In the genomic region with DNA sequence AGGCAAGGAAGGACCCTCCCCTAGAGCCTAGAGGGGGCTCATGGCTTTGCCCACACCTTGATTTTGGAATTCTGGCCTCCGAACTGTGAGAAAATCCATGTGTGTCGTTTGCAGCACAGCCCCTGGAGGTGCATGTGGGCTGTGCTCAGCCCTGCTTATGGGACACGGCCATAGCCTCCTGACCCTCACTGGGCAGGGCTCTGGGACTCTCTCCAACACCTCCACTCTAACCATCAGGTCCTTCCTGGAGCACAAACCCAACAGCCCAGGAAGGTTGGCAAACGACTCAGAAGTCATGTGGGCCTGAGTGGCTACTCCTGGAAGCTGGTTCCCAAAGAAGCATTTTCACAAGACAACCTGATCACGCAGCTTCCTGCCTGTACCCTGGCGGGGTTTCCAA, we compare ENCODE assay signal across 17 cellular contexts.
"Had no signal": no experiment of that assay in that cellular context is flagged by ENCODE, and none has a peak within 500 bp of the region (broad histone marks: within the 10 kb centered on the region; RNA-seq: fewer than 3 reads in every experiment).

No MANE protein-coding gene starts in this region.

- H3K36me3 ChIP-seq: cardiac muscle cell, colonic mucosa, heart right ventricle, neutrophil, tibial nerve had no signal

- H3K9me3 ChIP-seq: colonic mucosa, neutrophil had no signal

- H3K27ac ChIP-seq: cardiac muscle cell, colonic mucosa, heart right ventricle, neutrophil, tibial nerve had no signal

- H3K27me3 ChIP-seq: cardiac muscle cell, colonic mucosa, neutrophil, tibial nerve had no signal

- DNase-seq: cerebellar nuclear complex; colonic mucosa; dermis blood vessel endothelial cell; effector CD8-positive, alpha-beta T cell; heart right ventricle; hypothalamus; kidney glomerular epithelial cell; mesenchymal stem cell; midbrain; nephron progenitor cell; right cardiac atrium; small intestine; stimulated activated CD4-positive, alpha-beta T cell treated with anti-CD3 and anti-CD28 coated beads, Interleukin-4, amount 100 ng/mL, for 1 hour had no signal

- H3K4me3 ChIP-seq: cardiac muscle cell, colonic mucosa, heart right ventricle, lung, tibial nerve had no signal

- H3K4me1 ChIP-seq: colonic mucosa, heart right ventricle, tibial nerve had no signal
